1 cellular context compared by ENCODE assay signal in the genomic region with DNA sequence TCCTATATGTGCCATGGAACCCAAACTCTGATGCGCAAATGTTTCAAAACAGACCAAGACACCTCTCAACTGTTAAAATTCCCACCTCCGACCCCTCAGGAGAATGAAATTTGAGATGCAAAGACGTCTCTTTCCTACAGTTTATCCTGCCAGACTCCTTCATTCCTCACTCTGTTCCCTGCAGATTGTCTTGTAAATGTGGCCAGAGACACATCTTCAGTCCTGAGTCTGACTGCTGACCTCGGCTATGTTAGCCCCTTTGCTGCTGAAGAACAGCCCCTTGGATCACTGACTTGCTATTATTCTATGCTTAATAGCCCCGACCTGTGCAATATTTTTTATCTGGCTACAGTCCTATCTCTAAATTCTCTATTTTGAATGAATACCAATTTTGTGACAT.
TF ChIP-seq lines count a peak whose summit lies in the region.

No MANE protein-coding gene starts in this region.

TF ChIP-seq in H1, 55 proteins besides CTCF, POLR2A, EP300 and RAD21:
- TF ChIP-seq CBX5 (IDR thresholded peaks at IDR 0.05; ENCODE audit: low read depth, low read length) (no peak), KDM1A (IDR thresholded peaks at IDR 0.05; ENCODE audit: borderline replicate concordance, low read length) (no peak), RXRA (IDR thresholded peaks at IDR 0.05; ENCODE audit: insufficient read depth, low read depth, low read length) (no peak), EGR1 (IDR thresholded peaks at IDR 0.05; ENCODE audit: borderline replicate concordance, low read depth, low read length) (no peak)
- TF ChIP-seq, protein P1, sequence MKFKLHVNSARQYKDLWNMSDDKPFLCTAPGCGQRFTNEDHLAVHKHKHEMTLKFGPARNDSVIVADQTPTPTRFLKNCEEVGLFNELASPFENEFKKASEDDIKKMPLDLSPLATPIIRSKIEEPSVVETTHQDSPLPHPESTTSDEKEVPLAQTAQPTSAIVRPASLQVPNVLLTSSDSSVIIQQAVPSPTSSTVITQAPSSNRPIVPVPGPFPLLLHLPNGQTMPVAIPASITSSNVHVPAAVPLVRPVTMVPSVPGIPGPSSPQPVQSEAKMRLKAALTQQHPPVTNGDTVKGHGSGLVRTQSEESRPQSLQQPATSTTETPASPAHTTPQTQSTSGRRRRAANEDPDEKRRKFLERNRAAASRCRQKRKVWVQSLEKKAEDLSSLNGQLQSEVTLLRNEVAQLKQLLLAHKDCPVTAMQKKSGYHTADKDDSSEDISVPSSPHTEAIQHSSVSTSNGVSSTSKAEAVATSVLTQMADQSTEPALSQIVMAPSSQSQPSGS (IDR thresholded peaks at IDR 0.05; ENCODE audit: low read length), result no peak
TF ChIP-seq in H1: peak in this region for 0.
